ENCODE assay signal across 1 cellular context in the genomic region with DNA sequence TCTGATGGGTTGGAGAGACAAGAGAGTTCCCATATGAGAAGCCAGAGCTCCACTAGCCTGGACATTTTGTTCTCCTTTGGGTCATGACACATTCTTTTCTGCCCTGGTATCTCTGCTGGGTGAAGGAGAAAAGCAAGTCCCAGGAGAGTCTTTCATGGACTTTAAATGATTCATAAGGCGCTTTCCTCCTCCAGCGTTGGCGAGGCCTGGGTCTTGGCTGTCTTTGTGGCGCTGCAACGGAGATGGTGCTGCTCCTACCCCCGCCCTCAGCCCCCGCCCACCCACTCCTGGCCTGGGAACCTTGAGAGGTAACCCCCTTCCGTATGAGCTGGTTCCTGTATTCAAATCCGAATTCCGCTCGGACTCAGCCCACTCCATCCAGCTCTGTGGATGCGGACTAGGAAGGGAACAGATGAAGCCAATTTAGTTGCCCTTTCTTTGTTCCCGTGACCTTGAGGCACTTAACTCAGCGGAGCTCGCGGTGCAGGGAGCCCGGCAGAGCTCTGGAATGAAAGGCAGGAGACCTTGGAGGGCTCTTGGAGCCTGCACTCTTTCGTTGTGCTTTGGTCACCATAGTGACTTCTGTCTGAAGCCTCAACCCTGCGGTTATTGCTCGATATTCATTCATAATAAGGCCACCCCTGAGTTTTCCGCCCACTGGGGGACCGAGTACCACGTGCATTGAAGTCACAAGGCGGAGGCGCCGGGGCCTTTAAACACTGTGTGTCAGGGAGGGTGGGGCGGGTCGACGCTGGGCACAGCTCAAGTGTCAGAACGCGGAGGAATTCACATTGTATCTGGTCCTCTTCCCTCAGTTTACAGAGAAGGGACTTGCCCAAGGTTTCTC.
TF ChIP-seq lines count a peak whose summit lies in the region.

No MANE protein-coding gene starts in this region.

TF ChIP-seq in SK-N-SH treated with all-trans-retinoic acid at 6 μM for 48 hours, 23 proteins besides CTCF, POLR2A, EP300 and RAD21:
- TF ChIP-seq TSHZ2 (CRISPR knock-in tag; IDR thresholded peaks at IDR 0.05) (no peak), ZNF8 (CRISPR knock-in tag; IDR thresholded peaks at IDR 0.05) (no peak), OSR1 (CRISPR knock-in tag; IDR thresholded peaks at IDR 0.05) (no peak), ZNF70 (CRISPR knock-in tag; IDR thresholded peaks at IDR 0.05) (no peak), GLIS3 (CRISPR knock-in tag; IDR thresholded peaks at IDR 0.05) (no peak), ZC3H10 (CRISPR knock-in tag; IDR thresholded peaks at IDR 0.05) (no peak), BACH2 (CRISPR knock-in tag; IDR thresholded peaks at IDR 0.05; ENCODE audit: borderline replicate concordance) (no peak), CREB5 (CRISPR knock-in tag; IDR thresholded peaks at IDR 0.05; ENCODE audit: low read depth) (no peak), POU6F1 (CRISPR knock-in tag; IDR thresholded peaks at IDR 0.05; ENCODE audit: borderline replicate concordance, low read depth) (no peak), RARB (CRISPR knock-in tag; IDR thresholded peaks at IDR 0.05) (no peak), ZFP3 (CRISPR knock-in tag; IDR thresholded peaks at IDR 0.05) (no peak), ZNF565 (CRISPR knock-in tag; conservative IDR thresholded peaks at IDR 0.05; ENCODE audit: low read depth) (no peak), ZFP30 (CRISPR knock-in tag; IDR thresholded peaks at IDR 0.05) (no peak), ISL1 (CRISPR knock-in tag; IDR thresholded peaks at IDR 0.05) (no peak), TCF4 (CRISPR knock-in tag; IDR thresholded peaks at IDR 0.05; ENCODE audit: borderline replicate concordance) (no peak), SNAI2 (CRISPR knock-in tag; IDR thresholded peaks at IDR 0.05) (no peak), ARNTL (CRISPR knock-in tag; IDR thresholded peaks at IDR 0.05; ENCODE audit: borderline replicate concordance, low read depth) (no peak)
